ENCODE assay signal across 1 cellular context in genomic region chr3:41141431-41142164, GRCh38.
TF ChIP-seq lines count a peak whose summit lies in the region.

No MANE protein-coding gene starts in this region.

TF ChIP-seq in H1, 55 proteins besides CTCF, POLR2A, EP300 and RAD21:
- TF ChIP-seq EGR1 (IDR thresholded peaks at IDR 0.05; ENCODE audit: borderline replicate concordance, low read depth, low read length), result no peak
- no peak for TF ChIP-seq SIRT6 (IDR thresholded peaks at IDR 0.05; ENCODE audit: low read length)
- TF ChIP-seq CEBPB (IDR thresholded peaks at IDR 0.05; ENCODE audit: low read depth, low read length), result no peak
- TF ChIP-seq GTF2F1 (IDR thresholded peaks at IDR 0.05; ENCODE audit: borderline replicate concordance, low read depth, low read length), result no peak
- no peak for TF ChIP-seq SP2 (IDR thresholded peaks at IDR 0.05; ENCODE audit: low read length)
- TF ChIP-seq CHD1 (IDR thresholded peaks at IDR 0.05; ENCODE audit: low read depth, low read length), result no peak
- no peak for TF ChIP-seq TBP (IDR thresholded peaks at IDR 0.05; ENCODE audit: low read depth, low read length)
- no peak for TF ChIP-seq ASH2L (IDR thresholded peaks at IDR 0.05; ENCODE audit: low read length)
- TF ChIP-seq SIN3A (conservative IDR thresholded peaks at IDR 0.05 in 1 of 2, IDR thresholded peaks at IDR 0.05 in 1 of 2; ENCODE audit: low read depth in 1 of 2, low read length in 2 of 2), result no peak
- TF ChIP-seq YY1 (IDR thresholded peaks at IDR 0.05; ENCODE audit: low read depth, low read length), result no peak
TF ChIP-seq in H1: peak in this region for 0.
